Comparison of ENCODE assay signal across 10 cellular contexts in genomic region chr7:99324559-99324958, GRCh38. TPM values are rescaled to one million over a fixed set of nuclear protein-coding genes. Genes with fewer than 3 reads are reported as not detected.
DNase-seq lines count a peak whose midpoint lies in the region; ATAC-seq, FAIRE-seq and TF ChIP-seq lines count a peak whose summit lies in the region.
"Had no signal": no experiment of that assay in that cellular context is flagged by ENCODE, and none has a peak within 500 bp of the region (broad histone marks: within the 10 kb centered on the region; RNA-seq: fewer than 3 reads in every experiment).

No MANE protein-coding gene starts in this region.

- H3K36me3 Mint-ChIP-seq in activated CD8-positive, alpha-beta memory T cell treated with anti-CD3 and anti-CD28 coated beads, Interleukin-2, amount 10 ng/mL, durations not matched to agents 7 days and 5 days = peaks cover 4% of the 10 kb centered on the region

- H3K27me3 ChIP-seq in GM23248 (replicated peaks; ENCODE audit: insufficient read depth) = no peaks in the 10 kb centered on the region

- H2AFZ ChIP-seq in GM23248 = no peak overlapping the region

- no peaks in the 10 kb centered on the region for H3K9me3 Mint-ChIP-seq in activated CD8-positive, alpha-beta memory T cell treated with anti-CD3 and anti-CD28 coated beads, Interleukin-2, amount 10 ng/mL, durations not matched to agents 7 days and 5 days (ENCODE audit: low read depth)

- ATAC-seq in A549 (no peak), HG03460 (IDR thresholded peaks at IDR 0.05; ENCODE audit: unreplicated experiment) (no peak)
- ATAC-seq in activated CD8-positive, alpha-beta memory T cell treated with anti-CD3 and anti-CD28 coated beads, Interleukin-2, amount 10 ng/mL, durations not matched to agents 7 days and 5 days = no peak

- H3K36me3 ChIP-seq in GM23248 (ENCODE audit: low read depth) = no peaks in the 10 kb centered on the region

- TF ChIP-seq CTCF in A549 (IDR thresholded peaks at IDR 0.05) = no peak

- peak overlapping the region; percentile 98; the same call in 1 of the 2 replicates for H3K9ac ChIP-seq in GM23248

- no peak for TF ChIP-seq RAD21 in A549 (conservative IDR thresholded peaks at IDR 0.05 in 1 of 2, IDR thresholded peaks at IDR 0.05 in 1 of 2)

- CTCF ChIA-PET in A549 (lab: Yijun Ruan, JAX) = interaction anchor here (1.7 to 8.6 kb wide), 2 partner anchors 12 to 284 kb away, joined by 4 to 56 read pairs; no protein-coding TSS in a partner anchor
- CTCF ChIA-PET in activated CD8-positive, alpha-beta memory T cell treated with anti-CD3 and anti-CD28 coated beads, Interleukin-2, amount 10 ng/mL, durations not matched to agents 7 days and 5 days (lab: Charles Lee) = interaction anchor here (1.3 to 5.7 kb wide), 3 partner anchors 11 to 285 kb away, joined by 3 to 29 read pairs (median 5); no protein-coding TSS in a partner anchor

- H3K27ac Mint-ChIP-seq in activated CD8-positive, alpha-beta memory T cell treated with anti-CD3 and anti-CD28 coated beads, Interleukin-2, amount 10 ng/mL, durations not matched to agents 7 days and 5 days = no peak overlapping the region

- TF ChIP-seq EP300 in A549 (IDR thresholded peaks at IDR 0.05) = no peak

- no peak for TF ChIP-seq POLR2A in A549 (IDR thresholded peaks at IDR 0.05; ENCODE audit: low read length)

- in situ Hi-C loops in GM23248 (cut with MboI) = no loop called here

- no peaks in the 10 kb centered on the region for H3K27me3 Mint-ChIP-seq in activated CD8-positive, alpha-beta memory T cell treated with anti-CD3 and anti-CD28 coated beads, Interleukin-2, amount 10 ng/mL, durations not matched to agents 7 days and 5 days

- H3K4me3 ChIP-seq in A549 = peak overlapping the region; percentile 70
- H3K4me3 ChIP-seq in GM23248 = peak overlapping the region; percentile 99
- H3K4me3 ChIP-seq in iPS-18c (ENCODE audit: insufficient read depth, low read depth, low read length) = peak overlapping the region; percentile 98; the same call in 1 of the 2 replicates

- WGBS in A549 (ENCODE audit: missing lambda C conversion rate) = 98% methylated on average over 14 of the region's 14 CpGs
- 97 to 99% methylated on average over 14 of the region's 14 CpGs for WGBS in GM23248 (ENCODE audit: low coverage in 1 of 2, low lambda C conversion rate in 2 of 2, missing lambda C conversion rate in 2 of 2), 2 experiments

- POLR2A ChIA-PET in A549 (lab: Yijun Ruan, JAX) = no interaction called here

- H3K4me1 Mint-ChIP-seq in activated CD8-positive, alpha-beta memory T cell treated with anti-CD3 and anti-CD28 coated beads, Interleukin-2, amount 10 ng/mL, durations not matched to agents 7 days and 5 days = peaks cover 24% of the 10 kb centered on the region

- H3K9me3 ChIP-seq in A549 (no peaks in the 10 kb centered on the region), GM23248 (ENCODE audit: low read depth) (no peaks in the 10 kb centered on the region), iPS-18c (ENCODE audit: control insufficient read depth, insufficient read depth, low read length) (no peaks in the 10 kb centered on the region)

- DNase-seq in A549 (ENCODE audit: low read depth in 1 of 2, low spot score in 1 of 2) = no peak
- no peak for DNase-seq in GM23248
- DNase-seq in activated CD8-positive, alpha-beta memory T cell treated with anti-CD3 and anti-CD28 coated beads, Interleukin-2, amount 10 ng/mL, durations not matched to agents 7 days and 5 days = no peak
- no peak for DNase-seq in MV-4-11 (lab: John Stamatoyannopoulos, UW)
- DNase-seq in NCI-H526 treated with DMSO at 0.1 percent for 48 hours (lab: John Stamatoyannopoulos, UW) = no peak
- DNase-seq in ecto neural progenitor cell (ENCODE audit: low spot score) = no peak
- DNase-seq: anterior cingulate cortex, DMS153 had no signal

- H3K27ac ChIP-seq in A549 = peak overlapping the region; percentile 96 to 97; a peak in 5 of 6 replicates
- no peak overlapping the region for H3K27ac ChIP-seq in GM23248

- H3K79me2 ChIP-seq in GM23248 (ENCODE audit: insufficient read depth) = peaks cover 48% of the 10 kb centered on the region

- H3K4me3 Mint-ChIP-seq in activated CD8-positive, alpha-beta memory T cell treated with anti-CD3 and anti-CD28 coated beads, Interleukin-2, amount 10 ng/mL, durations not matched to agents 7 days and 5 days = peak overlapping the region; percentile 82

- H3K9me2 ChIP-seq in GM23248 (ENCODE audit: insufficient read depth) = no peaks in the 10 kb centered on the region

- no peak for FAIRE-seq in A549 (lab: Jason Lieb, UNC)

- H3K4me1 ChIP-seq in A549 (peaks cover 28% of the 10 kb centered on the region), GM23248 (ENCODE audit: insufficient read depth) (peaks cover 27% of the 10 kb centered on the region)

- H4K20me1 ChIP-seq in GM23248 (ENCODE audit: insufficient read depth) = 0 out of 2 replicates have a peak, but pooled peaks cover 4% of the 10 kb centered on the region

- H3K4me2 ChIP-seq in A549 (peak overlapping the region; percentile 95), GM23248 (ENCODE audit: unreplicated experiment) (peak overlapping the region; percentile 86)

- peaks cover 27% of the 10 kb centered on the region for H3F3A ChIP-seq in GM23248 (ENCODE audit: insufficient read depth)

TF ChIP-seq in A549, 52 proteins besides CTCF, POLR2A, EP300 and RAD21 (continues in another document):
- TF ChIP-seq JUN (IDR thresholded peaks at IDR 0.05) = no peak
- no peak for TF ChIP-seq ZC3H11A (IDR thresholded peaks at IDR 0.05)
- TF ChIP-seq RFX5 (IDR thresholded peaks at IDR 0.05) = no peak
- TF ChIP-seq KDM5A (IDR thresholded peaks at IDR 0.05) = no peak
- TF ChIP-seq HOXB5 (CRISPR knock-in tag; IDR thresholded peaks at IDR 0.05) = no peak
- no peak for TF ChIP-seq ZNF302 (CRISPR knock-in tag; IDR thresholded peaks at IDR 0.05)
- TF ChIP-seq REST (IDR thresholded peaks at IDR 0.05) = no peak
- no peak for TF ChIP-seq ESRRA (IDR thresholded peaks at IDR 0.05; ENCODE audit: borderline replicate concordance, low read length)
- no peak for TF ChIP-seq CEBPB (IDR thresholded peaks at IDR 0.05)

RNA-seq across cellular contexts. Expression of gene ARPC1A, which starts 1.1 kb away (rescaled TPM):
- polyA plus RNA-seq in A549 (2011; rRNA removed) (120 TPM in 2 replicates), A549 (2017; fragmentation: RNase III; extraction: RNeasy Plus Mini Kit Qiagen cat#74134 plus additional on column Dnase treatment) (116 to 127 TPM (median 121 TPM) in 3 replicates), GM23248 (2016; fragmentation: Nextera tagmentation; extraction: Ambion mirVana) (294 and 312 TPM in 2 replicates)
- 167 and 169 TPM in 2 replicates for polyA plus RNA-seq in A549 (2012; cell fraction: cytosol; rRNA removed)
- 69.5 and 75.4 TPM in 2 replicates for polyA plus RNA-seq in A549 (2012; cell fraction: nucleus; rRNA removed)
- 150 and 151 TPM in 2 replicates for polyA minus RNA-seq in A549 (2011; rRNA and poly(A)+ RNA removed)
- total RNA-seq in GM23248 (2014; rRNA removed; shearing (Covaris generic)) = 155 and 209 TPM in 2 replicates
- total RNA-seq in activated CD8-positive, alpha-beta memory T cell treated with anti-CD3 and anti-CD28 coated beads, Interleukin-2, amount 10 ng/mL, durations not matched to agents 7 days and 5 days = 10 to 100 TPM; 53.2 to 56.3 TPM

RNA-seq across cellular contexts. Expression of gene ARPC1B, which starts 50.0 kb away (rescaled TPM):
- polyA plus RNA-seq in A549 (2011; rRNA removed) = 141 and 197 TPM in 2 replicates
- 504 and 519 TPM in 2 replicates for polyA plus RNA-seq in A549 (2012; cell fraction: cytosol; rRNA removed)
- polyA plus RNA-seq in A549 (2012; cell fraction: nucleus; rRNA removed) = 356 and 444 TPM in 2 replicates
- 272 to 302 TPM (median 294 TPM) in 3 replicates for polyA plus RNA-seq in A549 (2017; fragmentation: RNase III; extraction: RNeasy Plus Mini Kit Qiagen cat#74134 plus additional on column Dnase treatment)
- 61.3 and 103 TPM in 2 replicates for polyA minus RNA-seq in A549 (2011; rRNA and poly(A)+ RNA removed)
- total RNA-seq in GM23248 (2014; rRNA removed; shearing (Covaris generic)) = 485 and 630 TPM in 2 replicates
- polyA plus RNA-seq in GM23248 (2016; fragmentation: Nextera tagmentation; extraction: Ambion mirVana) = 599 and 639 TPM in 2 replicates
- total RNA-seq in activated CD8-positive, alpha-beta memory T cell treated with anti-CD3 and anti-CD28 coated beads, Interleukin-2, amount 10 ng/mL, durations not matched to agents 7 days and 5 days = 100 to 1,000 TPM; 388 to 398 TPM

RNA-seq across cellular contexts. Expression of gene MYH16, which starts 51.9 kb away (rescaled TPM):
- 0.28 and 0.29 TPM in 2 replicates for polyA plus RNA-seq in A549 (2011; rRNA removed)
- 0.08 and 0.15 TPM in 2 replicates for polyA plus RNA-seq in A549 (2012; cell fraction: cytosol; rRNA removed)
- 0.05 and 0.12 TPM in 2 replicates for polyA plus RNA-seq in A549 (2012; cell fraction: nucleus; rRNA removed)
- polyA plus RNA-seq in A549 (2017; fragmentation: RNase III; extraction: RNeasy Plus Mini Kit Qiagen cat#74134 plus additional on column Dnase treatment) = 0.21 to 0.32 TPM (median 0.31 TPM) in 3 replicates
- 0.10 and 0.12 TPM in 2 replicates for polyA minus RNA-seq in A549 (2011; rRNA and poly(A)+ RNA removed)
- not detected in 2 replicates for total RNA-seq in GM23248 (2014; rRNA removed; shearing (Covaris generic))
- not detected in 2 replicates for polyA plus RNA-seq in GM23248 (2016; fragmentation: Nextera tagmentation; extraction: Ambion mirVana)
- not detected for total RNA-seq in activated CD8-positive, alpha-beta memory T cell treated with anti-CD3 and anti-CD28 coated beads, Interleukin-2, amount 10 ng/mL, durations not matched to agents 7 days and 5 days
